9 cellular contexts compared by ENCODE assay signal in the genomic region with DNA sequence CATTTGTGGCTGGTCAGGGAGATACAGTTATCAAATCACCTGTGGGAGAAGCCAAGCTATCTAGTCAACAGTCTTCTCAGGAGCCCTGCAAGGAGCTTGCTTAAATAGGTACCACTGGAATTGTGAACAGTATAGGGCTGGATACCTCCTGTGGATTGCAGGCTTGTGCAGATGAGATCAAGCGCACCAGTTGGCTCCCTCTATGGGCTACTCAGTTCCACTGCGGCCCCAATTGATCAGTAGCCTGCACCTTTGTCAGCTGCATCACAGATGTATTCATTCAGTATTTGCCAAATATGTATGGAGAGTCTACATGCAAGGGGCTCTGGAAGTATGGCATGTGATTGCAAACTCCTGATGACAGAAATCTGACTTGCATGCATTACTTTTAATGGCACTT. TPM values are rescaled to one million over a fixed set of nuclear protein-coding genes. Genes with fewer than 3 reads are reported as not detected.
A peak's percentile ranks its signal among the peaks of the same experiment; 100 is the strongest.
DNase-seq lines count a peak whose midpoint lies in the region; ATAC-seq, FAIRE-seq and TF ChIP-seq lines count a peak whose summit lies in the region.
"Had no signal": no experiment of that assay in that cellular context is flagged by ENCODE, and none has a peak within 500 bp of the region (broad histone marks: within the 10 kb centered on the region; RNA-seq: fewer than 3 reads in every experiment).

No MANE protein-coding gene starts in this region.

- no peak overlapping the region for H3K4me3 Mint-ChIP-seq in activated naive CD4-positive, alpha-beta T cell treated with anti-CD3 and anti-CD28 coated beads for 36 hours
- H3K4me3 Mint-ChIP-seq: CD8-positive, alpha-beta T cell had no signal

- H2AK5ac ChIP-seq in H1 (ENCODE audit: low read depth, low read length) = no peak overlapping the region

- peak; percentile 53 to 65 for TF ChIP-seq RAD21 in H1 (IDR thresholded peaks at IDR 0.05 in 1 of 2, conservative IDR thresholded peaks at IDR 0.05 in 1 of 2; ENCODE audit: low read depth in 2 of 2, low read length in 2 of 2)

- no peak overlapping the region for H2BK20ac ChIP-seq in H1 (ENCODE audit: low read length)

- no peaks in the 10 kb centered on the region for H3K36me3 Mint-ChIP-seq in activated naive CD4-positive, alpha-beta T cell treated with anti-CD3 and anti-CD28 coated beads for 36 hours (ENCODE audit: low read depth)
- no peaks in the 10 kb centered on the region for H3K36me3 Mint-ChIP-seq in activated naive CD4-positive, alpha-beta T cell treated with anti-CD3 and anti-CD28 coated beads, Interleukin-2, amount 50 U/mL, for 72 hours
- H3K36me3 Mint-ChIP-seq: CD8-positive, alpha-beta T cell had no signal

- no peak for FAIRE-seq in H1 (lab: Jason Lieb, UNC)

- H3K9me3 ChIP-seq in H1 (ENCODE audit: insufficient read depth in 2 of 2, low read depth in 1 of 2, low read length in 1 of 2) = no peaks in the 10 kb centered on the region
- no peaks in the 10 kb centered on the region for H3K9me3 ChIP-seq in smooth muscle cell (replicated peaks; ENCODE audit: low read depth)

- DNase-seq in activated naive CD4-positive, alpha-beta T cell treated with anti-CD3 and anti-CD28 coated beads for 36 hours = peak; percentile 3
- no peak for DNase-seq in activated naive CD4-positive, alpha-beta T cell treated with anti-CD3 and anti-CD28 coated beads, Interleukin-2, amount 50 U/mL, for 72 hours (ENCODE audit: low spot score in 2 of 2)
- peak; percentile 16 for DNase-seq in NAMALWA (ENCODE audit: low spot score)
- DNase-seq in H1 (ENCODE audit: low read depth in 1 of 2, low spot score in 2 of 2) = peak in 1 of 2 experiments; percentile 46
- DNase-seq in smooth muscle cell (lab: John Stamatoyannopoulos, UW; ENCODE audit: unreplicated experiment) = no peak
- no peak for DNase-seq in RWPE1 (ENCODE audit: low spot score)
- no peak for DNase-seq in activated CD8-positive, alpha-beta memory T cell treated with anti-CD3 and anti-CD28 coated beads, Interleukin-2, amount 50 U/mL, for 48 hours
- DNase-seq: CD8-positive, alpha-beta T cell had no signal

- no peak overlapping the region for H2BK120ac ChIP-seq in H1 (replicated peaks; ENCODE audit: low read depth, low read length)

- H3K4me3 ChIP-seq in H1 (ENCODE audit: extremely low read depth in 1 of 4, insufficient read depth in 2 of 4, low read depth in 3 of 4, low read length in 4 of 4) = no peak overlapping the region
- no peak overlapping the region for H3K4me3 ChIP-seq in smooth muscle cell

- no peaks in the 10 kb centered on the region for H3F3A ChIP-seq in smooth muscle cell (ENCODE audit: low read depth)

- no peak overlapping the region for H3K56ac ChIP-seq in H1 (replicated peaks; ENCODE audit: insufficient read length, low read depth, low read length)

- ATAC-seq in activated naive CD4-positive, alpha-beta T cell treated with anti-CD3 and anti-CD28 coated beads, Interleukin-2, amount 50 U/mL, for 72 hours = no peak
- no peak for ATAC-seq in GM18873 (IDR thresholded peaks at IDR 0.05; ENCODE audit: low FRiP score, unreplicated experiment)
- ATAC-seq: CD8-positive, alpha-beta T cell had no signal

- no peak overlapping the region for H3K27ac ChIP-seq in H1 (ENCODE audit: low read depth, low read length)
- no peak overlapping the region for H3K27ac ChIP-seq in smooth muscle cell (ENCODE audit: low read depth)
- no peak overlapping the region for H3K27ac ChIP-seq in RWPE1

- TF ChIP-seq POLR2A in H1 (IDR thresholded peaks at IDR 0.05; ENCODE audit: control extremely low read depth in 1 of 2, low read depth in 2 of 2, low read length in 2 of 2) = no peak

- H2AFZ ChIP-seq in H1 (ENCODE audit: low read length) (no peak overlapping the region), smooth muscle cell (ENCODE audit: low read depth) (no peak overlapping the region)

- H2BK15ac ChIP-seq in H1 (ENCODE audit: low read length) = no peak overlapping the region

- CTCF ChIA-PET in activated naive CD4-positive, alpha-beta T cell treated with anti-CD3 and anti-CD28 coated beads for 36 hours (lab: Charles Lee) = no interaction called here
- CTCF ChIA-PET in H1 (lab: Charles Lee; ENCODE audit: partially characterized antibody) (interaction anchor here (0.7 to 1.6 kb wide), 12 partner anchors 10 to 710 kb away, joined by 3 to 7 read pairs (median 3); a partner anchor contains a TSS), RWPE1 (lab: Yijun Ruan, JAX) (no interaction called here)

- no peaks in the 10 kb centered on the region for H3K9me3 Mint-ChIP-seq in activated naive CD4-positive, alpha-beta T cell treated with anti-CD3 and anti-CD28 coated beads for 36 hours
- H3K9me3 Mint-ChIP-seq in activated naive CD4-positive, alpha-beta T cell treated with anti-CD3 and anti-CD28 coated beads, Interleukin-2, amount 50 U/mL, for 72 hours = no peaks in the 10 kb centered on the region
- H3K9me3 Mint-ChIP-seq: CD8-positive, alpha-beta T cell had no signal

- H3K27me3 ChIP-seq in H1 (replicated peaks in 1 of 4; ENCODE audit: control insufficient read depth in 3 of 4, extremely low read depth in 1 of 4, insufficient read depth in 3 of 4, low read length in 3 of 4) (no peaks in the 10 kb centered on the region), smooth muscle cell (ENCODE audit: low read depth) (no peaks in the 10 kb centered on the region)

- no peak overlapping the region for H4K5ac ChIP-seq in H1 (ENCODE audit: insufficient read length, low read depth, low read length)

- WGBS in H1 (ENCODE audit: extremely low coverage in 1 of 2, insufficient coverage in 1 of 2, insufficient read length in 1 of 2, insufficient replicate concordance in 2 of 2, low coverage in 1 of 2, low lambda C conversion rate in 2 of 2, missing lambda C conversion rate in 1 of 2), 2 experiments = 31% methylated on average over 2 of the region's 2 CpGs; no CpG with 5 or more reads in 1 of the 2 experiments
- 37% methylated on average over 2 of the region's 2 CpGs for WGBS in smooth muscle cell (ENCODE audit: low lambda C conversion rate)

- intact Hi-C loops in activated naive CD4-positive, alpha-beta T cell treated with anti-CD3 and anti-CD28 coated beads for 36 hours (cut with micrococcal nuclease) = loop anchor here (5.0 kb wide), 1 partner anchor 710 kb away; no protein-coding TSS in a partner anchor

- H3K4me2 ChIP-seq in H1 (ENCODE audit: insufficient read depth in 1 of 2, low read depth in 2 of 2, low read length in 2 of 2) = no peak overlapping the region
- H3K4me2 ChIP-seq in smooth muscle cell = no peak overlapping the region

- no peak overlapping the region for H3K9ac ChIP-seq in H1 (replicated peaks in 1 of 4; ENCODE audit: extremely low read depth in 1 of 4, low read depth in 3 of 4, low read length in 3 of 4)
- no peak overlapping the region for H3K9ac ChIP-seq in smooth muscle cell (ENCODE audit: low read depth)

- no peak for TF ChIP-seq EP300 in H1 (IDR thresholded peaks at IDR 0.05; ENCODE audit: borderline replicate concordance in 1 of 2, low read depth in 2 of 2, low read length in 2 of 2)

- H3K79me1 ChIP-seq in H1 (ENCODE audit: low read depth, low read length) = no peaks in the 10 kb centered on the region

- TF ChIP-seq CTCF in H1 (IDR thresholded peaks at IDR 0.05; ENCODE audit: control extremely low read depth in 1 of 3, insufficient read depth in 1 of 3, low read depth in 1 of 3, low read length in 3 of 3) = peak; percentile 49 to 65 (median 55)
- TF ChIP-seq CTCF in smooth muscle cell (IDR thresholded peaks at IDR 0.05; ENCODE audit: borderline replicate concordance, insufficient read depth, poor library complexity, severe bottlenecking) = peak; percentile 20
- TF ChIP-seq CTCF in RWPE1 (conservative IDR thresholded peaks at IDR 0.05; ENCODE audit: low read depth) = no peak; the same call in 1 of the 2 replicates

- H3K79me2 ChIP-seq in H1 (ENCODE audit: control insufficient read depth in 1 of 2, insufficient read depth in 2 of 2, low read length in 2 of 2) = no peaks in the 10 kb centered on the region
- H3K79me2 ChIP-seq in smooth muscle cell (ENCODE audit: low read depth) = no peaks in the 10 kb centered on the region

- H3K23me2 ChIP-seq in H1 (ENCODE audit: low read depth, low read length) = no peaks in the 10 kb centered on the region

- no peak overlapping the region for H2BK12ac ChIP-seq in H1 (ENCODE audit: low read depth, low read length)

- no peak overlapping the region for H3K4ac ChIP-seq in H1 (replicated peaks; ENCODE audit: insufficient read length, low read depth, low read length)

- H3K23ac ChIP-seq in H1 (ENCODE audit: insufficient read length) = no peak overlapping the region

- no peak overlapping the region for H4K8ac ChIP-seq in H1 (ENCODE audit: extremely low read depth, insufficient read depth, low read length)

- H4K20me1 ChIP-seq in H1 (replicated peaks in 1 of 2; ENCODE audit: control insufficient read depth in 1 of 2, insufficient read depth in 2 of 2, low read length in 2 of 2) = no peaks in the 10 kb centered on the region
- H4K20me1 ChIP-seq in smooth muscle cell (ENCODE audit: low read depth) = no peaks in the 10 kb centered on the region

- no peak overlapping the region for H3K18ac ChIP-seq in H1 (ENCODE audit: extremely low read depth, low read length)

- no peak overlapping the region for H3K14ac ChIP-seq in H1 (ENCODE audit: insufficient read length)

- H3K36me3 ChIP-seq in H1 (ENCODE audit: control insufficient read depth in 2 of 4, insufficient read depth in 4 of 4, low read length in 3 of 4) (no peaks in the 10 kb centered on the region), smooth muscle cell (ENCODE audit: low read depth) (no peaks in the 10 kb centered on the region)

- H3K27ac Mint-ChIP-seq in activated naive CD4-positive, alpha-beta T cell treated with anti-CD3 and anti-CD28 coated beads for 36 hours = no peak overlapping the region
- H3K27ac Mint-ChIP-seq in activated naive CD4-positive, alpha-beta T cell treated with anti-CD3 and anti-CD28 coated beads, Interleukin-2, amount 50 U/mL, for 72 hours = no peak overlapping the region
- H3K27ac Mint-ChIP-seq: CD8-positive, alpha-beta T cell had no signal

- peaks cover 0 to 2% (median 0%) of the 10 kb centered on the region in 4 experiments; a peak in 2 of 7 replicates for H3K4me1 ChIP-seq in H1 (replicated peaks in 1 of 4; ENCODE audit: control insufficient read depth in 3 of 4, insufficient read depth in 4 of 4, low read length in 3 of 4)
- no peaks in the 10 kb centered on the region for H3K4me1 ChIP-seq in smooth muscle cell (ENCODE audit: low read depth)

- no peaks in the 10 kb centered on the region for H3K4me1 Mint-ChIP-seq in activated naive CD4-positive, alpha-beta T cell treated with anti-CD3 and anti-CD28 coated beads for 36 hours (ENCODE audit: low read depth)

- no peak overlapping the region for H2BK5ac ChIP-seq in H1 (ENCODE audit: low read depth, low read length)

- H4K91ac ChIP-seq in H1 (replicated peaks; ENCODE audit: insufficient read length, low read length) = no peak overlapping the region

- H3K27me3 Mint-ChIP-seq in activated naive CD4-positive, alpha-beta T cell treated with anti-CD3 and anti-CD28 coated beads for 36 hours (ENCODE audit: low read depth) = no peaks in the 10 kb centered on the region

- POLR2A ChIA-PET in H1 (lab: Charles Lee; ENCODE audit: partially characterized antibody) = no interaction called here
- POLR2A ChIA-PET in RWPE1 (lab: Yijun Ruan, JAX; ENCODE audit: low non-redundant PET) = no interaction called here

RNA-seq across cellular contexts. Expression of a gene that starts 28.6 kb away (rescaled TPM):
- not detected for total RNA-seq in activated naive CD4-positive, alpha-beta T cell treated with anti-CD3 and anti-CD28 coated beads for 36 hours
- total RNA-seq in activated naive CD4-positive, alpha-beta T cell treated with anti-CD3 and anti-CD28 coated beads, Interleukin-2, amount 50 U/mL, for 72 hours = not detected
- not detected in 2 replicates for total RNA-seq in H1 (2021; fragmentation: NEBNext Ultra II Directional; extraction: Animal tissue kit (Norgen Biotek cat#: 25700))
- polyA plus RNA-seq in H1 (2011; rRNA removed) (not detected in 2 replicates), smooth muscle cell (0.11 TPM in 1 of 2 replicates, not detected in the other)
- polyA plus RNA-seq in H1 (2011; cell fraction: cytosol; rRNA removed) = 0.05 TPM
- not detected for polyA plus RNA-seq in H1 (2011; cell fraction: nucleus; rRNA removed)
- not detected in 4 replicates for polyA plus RNA-seq in H1 (2012, experiment 1 of 2)
- not detected for polyA plus RNA-seq in H1 (2012, experiment 2 of 2)
- not detected for polyA plus RNA-seq in H1 (2013, experiment 1 of 2)
- 0.06 TPM for polyA plus RNA-seq in H1 (2013, experiment 2 of 2)
- polyA minus RNA-seq in H1 (2011; rRNA and poly(A)+ RNA removed) = not detected in 2 replicates
- polyA minus RNA-seq in H1 (2011; cell fraction: cytosol; rRNA and poly(A)+ RNA removed) = not detected
- polyA minus RNA-seq in H1 (2011; cell fraction: nucleus; rRNA and poly(A)+ RNA removed) = not detected
- not detected in 2 replicates for total RNA-seq in smooth muscle cell
- total RNA-seq: CD8-positive, alpha-beta T cell had no signal

Comparison
In these comparisons a context has a peak if more than half of its experiments do, and no peak if none do; other contexts are left out.
1. DNase-seq: peak in activated naive CD4-positive, alpha-beta T cell treated with anti-CD3 and anti-CD28 coated beads for 36 hours (single experiment) and NAMALWA (single experiment); none in activated naive CD4-positive, alpha-beta T cell treated with anti-CD3 and anti-CD28 coated beads, Interleukin-2, amount 50 U/mL, for 72 hours (0 of 2), smooth muscle cell (single experiment), RWPE1 (single experiment) and activated CD8-positive, alpha-beta memory T cell treated with anti-CD3 and anti-CD28 coated beads, Interleukin-2, amount 50 U/mL, for 48 hours (single experiment).